In the genomic region with DNA sequence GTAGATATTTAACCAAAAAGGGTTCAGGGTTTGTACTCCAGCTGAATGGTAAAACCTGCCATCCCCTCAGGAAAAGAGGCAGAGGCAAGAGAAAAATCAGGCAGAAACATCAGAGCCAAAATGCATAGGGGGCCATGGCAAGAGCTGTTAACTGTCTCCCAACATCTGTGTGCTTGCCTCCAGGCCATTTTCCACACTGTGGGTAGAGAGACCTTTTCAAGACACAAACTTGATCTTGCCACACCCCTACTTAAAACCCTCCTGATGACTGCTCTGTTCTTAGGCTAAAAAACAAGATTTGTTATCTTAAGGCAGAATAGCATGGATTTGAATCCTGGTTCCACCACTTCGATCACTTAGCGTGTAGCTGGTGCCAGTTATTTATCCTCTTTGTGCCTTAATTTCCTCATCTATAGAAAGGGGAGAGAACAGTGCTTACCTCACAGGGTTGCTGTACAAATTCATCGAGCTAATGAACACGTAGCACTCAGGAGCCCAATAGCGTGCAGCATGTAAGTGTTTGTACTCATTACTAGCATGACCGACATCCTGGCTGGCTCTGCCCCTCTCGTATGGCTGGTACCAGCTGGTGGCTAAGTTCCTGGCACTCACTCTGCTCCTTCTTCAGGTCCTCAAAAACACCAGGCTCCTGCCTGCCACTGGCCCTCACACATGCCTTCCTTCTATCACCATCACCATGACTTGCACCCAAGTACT, we compare ENCODE assay signal across 10 cellular contexts. TPM values are rescaled to one million over a fixed set of nuclear protein-coding genes. Genes with fewer than 3 reads are reported as not detected.
A peak's percentile ranks its signal among the peaks of the same experiment; 100 is the strongest.
DNase-seq lines count a peak whose midpoint lies in the region; ATAC-seq and TF ChIP-seq lines count a peak whose summit lies in the region.
"Had no signal": no experiment of that assay in that cellular context is flagged by ENCODE, and none has a peak within 500 bp of the region (broad histone marks: within the 10 kb centered on the region; RNA-seq: fewer than 3 reads in every experiment).

No MANE protein-coding gene starts in this region.

- BruUV-seq in OCI-LY7 (replicated peaks; lab: Mats Ljungman, UMichigan) = no TSS peak

- TF ChIP-seq CTCF in OCI-LY7 (conservative IDR thresholded peaks at IDR 0.05; ENCODE audit: low read length) = no peak

- H3K79me2 ChIP-seq in OCI-LY7 (ENCODE audit: insufficient read depth, low read depth, low read length) = no peaks in the 10 kb centered on the region

- H3K4me3 ChIP-seq in OCI-LY7 (ENCODE audit: low read depth, low read length, poor library complexity, severe bottlenecking) = no peak overlapping the region

- no peaks in the 10 kb centered on the region for H3K9me3 ChIP-seq in OCI-LY7 (ENCODE audit: low read length)

- no peak for ATAC-seq in GM18870 (IDR thresholded peaks at IDR 0.05; ENCODE audit: unreplicated experiment)

- H3K27ac ChIP-seq in OCI-LY7 (ENCODE audit: low read depth, low read length, poor library complexity, severe bottlenecking) = no peak overlapping the region

- no peak overlapping the region for H2AFZ ChIP-seq in OCI-LY7 (ENCODE audit: low read length)

- H3K9me2 ChIP-seq in OCI-LY7 (ENCODE audit: insufficient read depth, low read length) = no peaks in the 10 kb centered on the region

- POLR2A ChIA-PET in OCI-LY7 (lab: Charles Lee) = no interaction called here

- no peaks in the 10 kb centered on the region for H3K36me3 ChIP-seq in OCI-LY7 (ENCODE audit: insufficient read depth, low read length)

- H4K20me1 ChIP-seq in OCI-LY7 (ENCODE audit: insufficient read depth, low read length) = no peaks in the 10 kb centered on the region; the same call in 1 of the 2 replicates

- intact Hi-C loops in OCI-LY7 (cut with micrococcal nuclease; ENCODE audit: unreplicated experiment) = no loop called here

- no peaks in the 10 kb centered on the region for H3K4me1 ChIP-seq in OCI-LY7 (ENCODE audit: insufficient read depth, low read length, poor library complexity, severe bottlenecking)

- DNase-seq in DMS 273 (lab: John Stamatoyannopoulos, UW; ENCODE audit: unreplicated experiment) = peak; percentile 74
- DNase-seq in DMS 273 treated with DMSO at 0.1 percent for 48 hours (lab: John Stamatoyannopoulos, UW) = no peak
- DNase-seq in NCI-H345 (lab: John Stamatoyannopoulos, UW) = peak; percentile 57
- peak; percentile 63 for DNase-seq in cerebellum (ENCODE audit: low spot score)
- DNase-seq in renal cortical epithelial cell (ENCODE audit: low read depth) = peak; percentile 40
- DNase-seq in amygdala (lab: John Stamatoyannopoulos, UW) = no peak
- no peak for DNase-seq in OCI-LY7 (ENCODE audit: low spot score)
- DNase-seq: 8988T, NCI-H524 had no signal

- H3K4me2 ChIP-seq in OCI-LY7 (ENCODE audit: low read length) = no peak overlapping the region

- CTCF ChIA-PET in OCI-LY7 (lab: Charles Lee; ENCODE audit: unreplicated experiment) = no interaction called here

RNA-seq across cellular contexts. Expression of a gene that starts 25.8 kb away (rescaled TPM):
- total RNA-seq in cerebellum (47.9 TPM), renal cortical epithelial cell (118 and 270 TPM in 2 replicates), OCI-LY7 (2022) (28.7 and 37.2 TPM in 2 replicates)
- total RNA-seq in OCI-LY7 (2014; rRNA removed; shearing (Covaris generic)) = 11.4 and 14.8 TPM in 2 replicates

Comparison
In these comparisons a context has a peak if more than half of its experiments do, and no peak if none do; other contexts are left out.
1. DNase-seq: peak in DMS 273 (single experiment), NCI-H345 (single experiment), cerebellum (single experiment) and renal cortical epithelial cell (single experiment); none in DMS 273 treated with DMSO at 0.1 percent for 48 hours (single experiment), amygdala (0 of 56) and OCI-LY7 (single experiment).